Comparison of ENCODE assay signal across 8 cellular contexts in the genomic region with DNA sequence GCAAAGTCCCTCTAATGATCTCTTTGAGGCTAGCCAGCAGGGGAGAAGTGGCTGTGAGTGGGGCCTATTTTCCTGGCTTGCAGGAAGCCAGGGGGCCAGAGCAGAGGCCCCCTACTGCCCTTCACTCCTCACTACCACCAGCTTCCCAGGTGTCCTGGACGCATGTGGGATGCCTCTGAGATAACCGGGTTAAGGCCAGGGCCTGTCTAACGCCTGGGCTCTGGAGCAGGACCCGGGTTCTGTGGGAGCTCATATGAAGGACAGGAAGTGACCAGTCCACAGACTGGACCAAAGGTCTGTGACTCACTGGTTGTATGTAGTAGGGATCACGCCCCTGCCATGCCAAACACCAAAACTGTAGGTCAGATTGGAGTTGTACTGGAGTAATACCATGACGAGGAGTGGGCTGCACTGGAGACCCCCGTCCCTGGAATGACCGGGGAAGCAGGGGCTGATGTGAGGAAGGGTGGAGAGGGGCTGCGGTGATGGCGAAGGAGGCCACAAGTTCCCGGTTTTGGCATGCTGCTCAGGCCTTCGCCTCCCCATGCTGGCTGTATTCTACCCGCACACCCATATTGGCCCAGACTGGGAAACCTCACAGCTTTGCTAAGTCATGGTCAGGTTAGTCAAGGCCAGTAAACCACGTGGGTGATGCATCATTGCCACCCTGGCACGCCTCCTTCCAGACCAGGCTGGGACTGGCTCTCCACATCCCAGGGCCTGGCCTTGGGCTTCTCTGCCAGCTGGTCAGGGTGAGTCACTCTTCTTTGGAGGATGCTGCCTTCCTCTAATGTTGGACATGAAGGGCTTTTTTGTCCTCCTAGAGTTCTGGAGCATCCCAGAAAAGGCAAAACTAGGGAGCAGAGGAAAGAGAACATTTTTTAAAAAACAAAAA. TPM values are rescaled to one million over a fixed set of nuclear protein-coding genes. Genes with fewer than 3 reads are reported as not detected.
DNase-seq lines count a peak whose midpoint lies in the region; ATAC-seq and TF ChIP-seq lines count a peak whose summit lies in the region.

No MANE protein-coding gene starts in this region.

- H3K27ac ChIP-seq in right atrium auricular region (no peak overlapping the region), thoracic aorta (peak overlapping the region; percentile 80 to 93)

- H3K4me1 Mint-ChIP-seq in WTC11 (peaks cover 5% of the 10 kb centered on the region; the same call in 1 of the 2 replicates), nephron progenitor cell (no peaks in the 10 kb centered on the region), endothelial cell (ENCODE audit: unreplicated experiment) (peaks cover 16% of the 10 kb centered on the region)

- H3K4me3 ChIP-seq in right atrium auricular region: no peak overlapping the region
- no peak overlapping the region for H3K4me3 ChIP-seq in thoracic aorta

- CTCF ChIA-PET in WTC11 (lab: Charles Lee): interaction anchor here (1.5 kb wide), 1 partner anchor 9 kb away, joined by 5 read pairs; no protein-coding TSS in a partner anchor

- H3K4me3 Mint-ChIP-seq in WTC11 (no peak overlapping the region), nephron progenitor cell (no peak overlapping the region), endothelial cell (ENCODE audit: unreplicated experiment) (no peak overlapping the region)

- no peaks in the 10 kb centered on the region for H3K9me3 Mint-ChIP-seq in WTC11
- H3K9me3 Mint-ChIP-seq in nephron progenitor cell: no peaks in the 10 kb centered on the region
- H3K9me3 Mint-ChIP-seq in endothelial cell (ENCODE audit: unreplicated experiment): no peaks in the 10 kb centered on the region

- POLR2A ChIA-PET in WTC11 (lab: Charles Lee): no interaction called here

- no peak for TF ChIP-seq CTCF in WTC11 (IDR thresholded peaks at IDR 0.05)
- TF ChIP-seq CTCF in right atrium auricular region (IDR thresholded peaks at IDR 0.05): no peak
- no peak for TF ChIP-seq CTCF in thoracic aorta (IDR thresholded peaks at IDR 0.05)
- no peak for TF ChIP-seq CTCF in nephron progenitor cell (IDR thresholded peaks at IDR 0.05)
- no peak for TF ChIP-seq CTCF in endothelial cell (IDR thresholded peaks at IDR 0.05; ENCODE audit: unreplicated experiment)

- H3K4me1 ChIP-seq in right atrium auricular region: no peaks in the 10 kb centered on the region
- peaks cover 10 to 11% of the 10 kb centered on the region in 2 donors for H3K4me1 ChIP-seq in thoracic aorta (ENCODE audit: control insufficient read depth in 1 of 2, low read depth in 2 of 2)

- H3K9me3 ChIP-seq in right atrium auricular region: no peaks in the 10 kb centered on the region
- no peaks in the 10 kb centered on the region for H3K9me3 ChIP-seq in thoracic aorta

- no peaks in the 10 kb centered on the region for H3K36me3 ChIP-seq in right atrium auricular region
- H3K36me3 ChIP-seq in thoracic aorta: no peaks in the 10 kb centered on the region

- ATAC-seq in WTC11: no peak
- peak; percentile 94 for ATAC-seq in thoracic aorta (ENCODE audit: insufficient number of reproducible peaks, low FRiP score, low read depth)

- H3K27me3 Mint-ChIP-seq in WTC11 (ENCODE audit: low read depth) (no peaks in the 10 kb centered on the region), nephron progenitor cell (ENCODE audit: low read depth, poor library complexity) (no peaks in the 10 kb centered on the region), endothelial cell (ENCODE audit: unreplicated experiment) (no peaks in the 10 kb centered on the region)

- H3K27ac Mint-ChIP-seq in WTC11 (no peak overlapping the region), nephron progenitor cell (no peak overlapping the region), endothelial cell (ENCODE audit: unreplicated experiment) (no peak overlapping the region)

- peak; percentile 19 for DNase-seq in activated CD4-positive, alpha-beta T cell treated with anti-CD3 and anti-CD28 coated beads for 48 hours
- no peak for DNase-seq in activated CD4-positive, alpha-beta T cell treated with anti-CD3 and anti-CD28 coated beads for 1 hour
- no peak for DNase-seq in WTC11 (ENCODE audit: low spot score)
- DNase-seq in right atrium auricular region (ENCODE audit: low spot score): peak; percentile 78
- peak; percentile 61 for DNase-seq in thoracic aorta (ENCODE audit: low spot score)
- DNase-seq in nephron progenitor cell: no peak
- DNase-seq in endothelial cell (ENCODE audit: low spot score): no peak
- no peak for DNase-seq in activated effector memory CD4-positive, alpha-beta T cell treated with anti-CD3 and anti-CD28 coated beads, Interleukin-2, amount 50 U/mL, for 16 hours

- H3K36me3 Mint-ChIP-seq in WTC11 (no peaks in the 10 kb centered on the region), nephron progenitor cell (ENCODE audit: low read depth) (peaks cover 9% of the 10 kb centered on the region), endothelial cell (ENCODE audit: low read depth, unreplicated experiment) (peaks cover 4% of the 10 kb centered on the region)

- no peaks in the 10 kb centered on the region for H3K27me3 ChIP-seq in right atrium auricular region
- H3K27me3 ChIP-seq in thoracic aorta (replicated peaks; ENCODE audit: insufficient read depth): no peaks in the 10 kb centered on the region

TF ChIP-seq in WTC11, 78 proteins besides CTCF, POLR2A, EP300 and RAD21:
- no peak for TF ChIP-seq ZNF396 (CRISPR knock-in tag; IDR thresholded peaks at IDR 0.05; ENCODE audit: borderline replicate concordance)
- TF ChIP-seq ZNF423 (CRISPR knock-in tag; IDR thresholded peaks at IDR 0.05): 0 out of 2 replicates have a peak, but pooled peaks have one; percentile 18

RNA-seq across cellular contexts. Expression of a gene that starts 47.1 kb away (rescaled TPM):
- total RNA-seq in WTC11 (2021) (72.7 to 78.4 TPM (median 73.9 TPM) in 3 replicates), right atrium auricular region (100 to 1,000 TPM in 1 of 2 donors, 10 to 100 TPM in 1; 77.7 to 101 TPM), thoracic aorta (100 to 1,000 TPM in 1 of 2 donors, 10 to 100 TPM in 1; 62.8 to 114 TPM), endothelial cell (ENCODE audit: unreplicated experiment) (62.2 TPM)

RNA-seq across cellular contexts. Expression of a gene that starts 54.0 kb away (rescaled TPM):
- total RNA-seq in WTC11 (2021) (239 to 262 TPM (median 240 TPM) in 3 replicates), right atrium auricular region (10 to 100 TPM; 25.3 to 25.4 TPM), thoracic aorta (10 to 100 TPM; 20.5 to 39.7 TPM), endothelial cell (ENCODE audit: unreplicated experiment) (77.1 TPM)

Comparison
In these comparisons a context has a peak if more than half of its experiments do, and no peak if none do; other contexts are left out.
1. DNase-seq: peak in activated CD4-positive, alpha-beta T cell treated with anti-CD3 and anti-CD28 coated beads for 48 hours (single experiment), right atrium auricular region (single experiment) and thoracic aorta (single experiment); none in activated CD4-positive, alpha-beta T cell treated with anti-CD3 and anti-CD28 coated beads for 1 hour (single experiment), WTC11 (single experiment), nephron progenitor cell (single experiment), endothelial cell (single experiment) and activated effector memory CD4-positive, alpha-beta T cell treated with anti-CD3 and anti-CD28 coated beads, Interleukin-2, amount 50 U/mL, for 16 hours (single experiment).
2. H3K27ac ChIP-seq: peak in thoracic aorta (2 of 2); none in right atrium auricular region (0 of 2).